In the genomic region with DNA sequence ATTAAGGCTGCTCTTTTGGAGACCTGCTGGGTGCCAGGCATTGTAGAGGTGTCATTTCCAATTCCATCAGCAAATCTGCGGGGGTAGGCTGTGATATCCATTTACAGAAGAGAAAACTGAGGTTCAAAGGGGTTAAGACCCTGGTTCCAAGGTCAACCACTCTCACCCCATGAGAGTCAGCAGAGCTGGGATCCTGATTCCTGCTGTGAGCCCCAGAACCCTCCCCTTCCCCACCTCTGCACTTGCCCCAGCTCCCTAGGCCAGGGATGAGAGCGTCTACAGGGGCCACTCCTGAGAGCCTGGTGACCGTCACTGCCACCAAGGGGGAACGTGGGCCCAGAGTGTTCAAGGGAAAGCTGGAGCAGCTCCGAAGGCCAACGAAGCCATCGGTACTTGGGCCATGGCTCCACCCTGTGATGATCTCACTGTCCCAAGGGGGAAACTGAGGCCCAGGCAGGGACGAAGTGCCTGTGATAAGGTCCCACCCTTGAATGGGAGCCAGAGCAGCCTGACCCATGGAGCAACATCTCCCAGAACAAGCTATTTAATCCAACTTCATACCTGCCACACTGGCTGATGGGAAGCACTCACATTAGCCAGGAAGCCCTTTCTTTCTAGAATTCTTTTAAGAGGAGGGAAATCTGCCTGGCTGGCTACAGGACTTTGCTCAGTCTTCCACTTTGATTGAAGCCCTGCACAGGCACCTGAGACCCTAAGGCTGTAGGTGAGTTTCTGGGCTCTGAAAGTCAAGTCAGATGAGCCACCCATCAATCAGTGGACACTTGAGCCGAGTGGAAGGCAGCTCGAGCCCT, we compare ENCODE assay signal across 10 cellular contexts. TPM values are rescaled to one million over a fixed set of nuclear protein-coding genes. Genes with fewer than 3 reads are reported as not detected.
DNase-seq lines count a peak whose midpoint lies in the region; ATAC-seq and TF ChIP-seq lines count a peak whose summit lies in the region.
"Had no signal": no experiment of that assay in that cellular context is flagged by ENCODE, and none has a peak within 500 bp of the region (broad histone marks: within the 10 kb centered on the region; RNA-seq: fewer than 3 reads in every experiment).

No MANE protein-coding gene starts in this region.

- H3K9me3 ChIP-seq in mammary epithelial cell (replicated peaks; ENCODE audit: insufficient read depth, low read length) (no peaks in the 10 kb centered on the region), right lobe of liver (no peaks in the 10 kb centered on the region), transverse colon (no peaks in the 10 kb centered on the region)
- H3K9me3 ChIP-seq: HAP-1 had no signal

- peaks cover 6% of the 10 kb centered on the region for H3K36me3 Mint-ChIP-seq in MCF 10A (ENCODE audit: insufficient read depth, unreplicated experiment)

- WGBS in mammary epithelial cell (ENCODE audit: low coverage, missing lambda C conversion rate): 83% methylated on average over 10 of the region's 10 CpGs
- 70% methylated on average over 2 of the region's 10 CpGs for WGBS in right lobe of liver (ENCODE audit: insufficient coverage, low coverage, low lambda C conversion rate, missing lambda C conversion rate)
- 90% methylated on average over 10 of the region's 10 CpGs; no CpG with 5 or more reads in 1 of the 2 donors for WGBS in transverse colon (ENCODE audit: low coverage in 1 of 2), 2 donors

- dilution Hi-C loops in mammary epithelial cell (cut with HindIII; ENCODE audit: low sequenced_read_pairs): no loop called here

- H3K36me3 ChIP-seq in mammary epithelial cell (ENCODE audit: insufficient read depth, low read length) (no peaks in the 10 kb centered on the region), right lobe of liver (no peaks in the 10 kb centered on the region), transverse colon (no peaks in the 10 kb centered on the region)
- H3K36me3 ChIP-seq: HAP-1 had no signal

- H3K9me3 Mint-ChIP-seq in MCF 10A (ENCODE audit: unreplicated experiment): no peaks in the 10 kb centered on the region

- H3K4me1 Mint-ChIP-seq in MCF 10A (ENCODE audit: insufficient read depth, unreplicated experiment): peaks cover 6% of the 10 kb centered on the region

- DNase-seq in MCF 10A (ENCODE audit: unreplicated experiment) (no peak), mammary epithelial cell (no peak), right lobe of liver (peak in 2 of 3 donors; percentile 23 to 37), transverse colon (no peak)
- peak; percentile 56 for DNase-seq in activated CD8-positive, alpha-beta memory T cell treated with anti-CD3 and anti-CD28 coated beads, Interleukin-2, amount 50 U/mL, for 48 hours
- DNase-seq in NK-92 treated with Interleukin-12 subunit alpha and Interleukin-12 subunit beta, amount 100 ng/mL, for 24 hours (lab: John Stamatoyannopoulos, UW): no peak

- TF ChIP-seq POLR2A in right lobe of liver (IDR thresholded peaks at IDR 0.05) (no peak), transverse colon (IDR thresholded peaks at IDR 0.05) (no peak)

- H3K4me1 ChIP-seq in mammary epithelial cell (ENCODE audit: insufficient read depth, low read length): peaks cover 24% of the 10 kb centered on the region
- H3K4me1 ChIP-seq in right lobe of liver: peaks cover 0 to 23% (median 6%) of the 10 kb centered on the region in 4 donors
- peaks cover 11 to 35% (median 34%) of the 10 kb centered on the region in 4 donors for H3K4me1 ChIP-seq in transverse colon

- BruUV-seq in MCF 10A (replicated peaks; lab: Mats Ljungman, UMichigan) (no TSS peak), mammary epithelial cell (replicated peaks; lab: Mats Ljungman, UMichigan) (no TSS peak)

- H3K4me3 Mint-ChIP-seq in MCF 10A (ENCODE audit: unreplicated experiment): peak overlapping the region; percentile 60

- in situ Hi-C loops in mammary epithelial cell (cut with MboI; ENCODE audit: low sequenced_read_pairs in 2 of 2): loop anchor here in 1 of 2 donors (25.0 kb wide), 2 partner anchors 134 to 416 kb away; no protein-coding TSS in a partner anchor
- in situ Hi-C loops in transverse colon (cut with MboI; ENCODE audit: low pct_ligation_motif_present in 1 of 4, low pct_unique_long_range_greater_than_20kb in 1 of 4, low sequenced_read_pairs in 3 of 4): no loop called here

- H3K4me3 ChIP-seq in mammary epithelial cell (replicated peaks in 1 of 3; ENCODE audit: insufficient read depth in 1 of 3, low read depth in 2 of 3, low read length in 3 of 3) (no peak overlapping the region), right lobe of liver (no peak overlapping the region), transverse colon (no peak overlapping the region)
- H3K4me3 ChIP-seq: HAP-1 had no signal

- POLR2A ChIA-PET in MCF 10A (lab: Yijun Ruan, JAX): interaction anchor here (0.6 kb wide), 1 partner anchor 872 kb away, joined by 3 read pairs; no protein-coding TSS in a partner anchor

- no peak overlapping the region for H3K9ac ChIP-seq in mammary epithelial cell (ENCODE audit: insufficient read depth, low read length)

- no peak overlapping the region for H3K4me2 ChIP-seq in mammary epithelial cell (ENCODE audit: insufficient read depth, low read depth, low read length)

- intact Hi-C loops in MCF 10A (cut with micrococcal nuclease) (loop anchor here (1.0 kb wide), 3 partner anchors 913 to 1528 kb away; no protein-coding TSS in a partner anchor), mammary epithelial cell (cut with micrococcal nuclease) (loop anchor here (1.0 to 5.0 kb wide), 7 partner anchors 101 to 1601 kb away; no protein-coding TSS in a partner anchor), right lobe of liver (cut with DNase I) (loop anchor here (10.0 kb wide), 2 partner anchors 204 to 274 kb away; no protein-coding TSS in a partner anchor), transverse colon (cut with DNase I; ENCODE audit: low total_unique reads) (loop anchor here (5.0 kb wide), 1 partner anchor 1076 kb away; no protein-coding TSS in a partner anchor)

- no peaks in the 10 kb centered on the region for H4K20me1 ChIP-seq in mammary epithelial cell (ENCODE audit: insufficient read depth, low read length)

- peaks cover 23% of the 10 kb centered on the region for H3K79me2 ChIP-seq in mammary epithelial cell (ENCODE audit: insufficient read depth, low read length)

- H3K27me3 Mint-ChIP-seq in MCF 10A (ENCODE audit: insufficient read depth, unreplicated experiment): no peaks in the 10 kb centered on the region

- CTCF ChIA-PET in MCF 10A (lab: Yijun Ruan, JAX): interaction anchor here (0.6 to 1.8 kb wide), 18 partner anchors 11 to 1944 kb away, joined by 3 to 16 read pairs (median 4); no protein-coding TSS in a partner anchor
- CTCF ChIA-PET in mammary epithelial cell (lab: Charles Lee; ENCODE audit: low non-redundant PET): interaction anchor here (0.6 kb wide), 1 partner anchor 265 kb away, joined by 3 read pairs; no protein-coding TSS in a partner anchor

- H2AFZ ChIP-seq in mammary epithelial cell (ENCODE audit: low read depth, low read length): no peak overlapping the region

- H3K27me3 ChIP-seq in mammary epithelial cell (ENCODE audit: insufficient read depth, low read length) (no peaks in the 10 kb centered on the region), right lobe of liver (no peaks in the 10 kb centered on the region), transverse colon (no peaks in the 10 kb centered on the region)
- H3K27me3 ChIP-seq: foreskin keratinocyte had no signal

- H3K27ac ChIP-seq in mammary epithelial cell (ENCODE audit: insufficient read depth, low read depth, low read length): no peak overlapping the region
- H3K27ac ChIP-seq in right lobe of liver: no peak overlapping the region
- peak overlapping the region in 3 of 4 donors; percentile 73 to 87 (median 80) for H3K27ac ChIP-seq in transverse colon
- H3K27ac ChIP-seq: foreskin keratinocyte had no signal

- ATAC-seq in right lobe of liver (no peak), SK-N-SH treated with all-trans-retinoic acid at 6 μM for 48 hours (no peak), GM21526 (IDR thresholded peaks at IDR 0.05; ENCODE audit: low FRiP score, unreplicated experiment) (no peak)

- TF ChIP-seq EP300 in transverse colon (IDR thresholded peaks at IDR 0.05; ENCODE audit: low read depth): no peak

- H3K27ac Mint-ChIP-seq in MCF 10A (ENCODE audit: low read depth, unreplicated experiment): no peak overlapping the region

- TF ChIP-seq CTCF in MCF 10A (IDR thresholded peaks at IDR 0.05; ENCODE audit: unreplicated experiment) (no peak), mammary epithelial cell (conservative IDR thresholded peaks at IDR 0.05 in 1 of 2, IDR thresholded peaks at IDR 0.05 in 1 of 2; ENCODE audit: extremely low read depth in 1 of 2, insufficient read depth in 1 of 2, low read depth in 1 of 2, low read length in 2 of 2) (no peak), right lobe of liver (IDR thresholded peaks at IDR 0.05) (no peak), transverse colon (IDR thresholded peaks at IDR 0.05) (no peak)

TF ChIP-seq in SK-N-SH treated with all-trans-retinoic acid at 6 μM for 48 hours, 23 proteins besides CTCF, POLR2A, EP300 and RAD21:
- TF ChIP-seq PPARA (CRISPR knock-in tag; IDR thresholded peaks at IDR 0.05; ENCODE audit: borderline replicate concordance): no peak

RNA-seq across cellular contexts. Expression of gene HS6ST1, which starts 2.1 kb away (rescaled TPM):
- total RNA-seq in MCF 10A (2022) (9.6 and 11.4 TPM in 2 replicates), mammary epithelial cell (10 to 100 TPM; 22.7 to 61.0 TPM), right lobe of liver (10 to 100 TPM; 18.0 to 53.5 (median 31.0) TPM), transverse colon (10 to 100 TPM; 16.1 to 38.6 (median 26.5) TPM)
- 13.2 TPM for polyA plus RNA-seq in mammary epithelial cell
- 11.2 TPM for polyA minus RNA-seq in mammary epithelial cell

Comparison
In these comparisons a context has a peak if more than half of its experiments do, and no peak if none do; other contexts are left out.
1. DNase-seq: peak in activated CD8-positive, alpha-beta memory T cell treated with anti-CD3 and anti-CD28 coated beads, Interleukin-2, amount 50 U/mL, for 48 hours (single experiment) and right lobe of liver (2 of 3); none in MCF 10A (single experiment), mammary epithelial cell (single experiment), transverse colon (single experiment) and NK-92 treated with Interleukin-12 subunit alpha and Interleukin-12 subunit beta, amount 100 ng/mL, for 24 hours (single experiment).
2. H3K27ac ChIP-seq: peak in transverse colon (3 of 4); none in mammary epithelial cell (single experiment) and right lobe of liver (0 of 3).